In the genomic region with DNA sequence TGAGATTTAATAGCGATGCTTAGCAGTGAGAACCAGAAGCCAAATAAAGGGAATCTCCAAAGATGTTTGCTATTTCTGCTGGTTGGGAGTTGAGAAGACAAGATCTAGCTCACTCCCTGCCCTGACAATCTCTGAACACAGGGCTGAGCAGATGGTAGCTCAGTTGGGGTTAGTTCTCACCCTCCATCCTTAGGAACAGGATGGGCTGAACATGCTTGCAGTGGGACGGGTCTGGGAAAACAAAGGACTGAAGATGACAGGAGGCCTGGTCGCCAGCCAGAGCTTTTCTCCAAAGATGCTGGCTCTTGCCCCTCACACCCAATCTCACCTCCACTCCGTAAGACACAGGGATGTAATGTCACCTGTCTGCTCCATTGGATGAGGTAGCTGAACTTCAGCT, we compare ENCODE assay signal across 19 cellular contexts.
"Had no signal": no experiment of that assay in that cellular context is flagged by ENCODE, and none has a peak within 500 bp of the region (broad histone marks: within the 10 kb centered on the region; RNA-seq: fewer than 3 reads in every experiment).

No MANE protein-coding gene starts in this region.

- H3K4me3 ChIP-seq: dorsolateral prefrontal cortex, heart left ventricle, lung, neural progenitor cell, ovary, smooth muscle cell, suprapubic skin, thyroid gland, upper lobe of right lung had no signal

- H3K27ac ChIP-seq: heart left ventricle, neural progenitor cell, ovary, suprapubic skin, thyroid gland, upper lobe of right lung had no signal

- H3K4me2 ChIP-seq: neural progenitor cell, smooth muscle cell had no signal

- H3K9me3 ChIP-seq: heart left ventricle, ovary, suprapubic skin, thyroid gland, upper lobe of right lung had no signal

- H3K27me3 ChIP-seq: dorsolateral prefrontal cortex, heart left ventricle, neural progenitor cell, ovary, suprapubic skin, thyroid gland, upper lobe of right lung had no signal

- DNase-seq: cortex of kidney; effector memory CD4-positive, alpha-beta T cell; heart left ventricle; left colon; left ventricle myocardium superior; mesenchymal stem cell; midbrain; nucleus accumbens; ovary; right cardiac atrium; stimulated activated CD4-positive, alpha-beta T cell treated with anti-CD3 and anti-CD28 coated beads, Interleukin-2, amount 100 ng/mL, for 48 hours; stimulated activated naive CD4-positive, alpha-beta T cell treated with Interleukin-2 at 50 U/mL for 16 hours; thyroid gland; upper lobe of right lung had no signal

- H3K9ac ChIP-seq: neural progenitor cell had no signal

- H3K36me3 ChIP-seq: heart left ventricle, neural progenitor cell, ovary, suprapubic skin, thyroid gland, upper lobe of right lung had no signal
